14 cellular contexts compared by ENCODE assay signal in genomic region chr2:204051476-204051875, GRCh38.
A peak's percentile ranks its signal among the peaks of the same experiment; 100 is the strongest.
DNase-seq lines count a peak whose midpoint lies in the region; ATAC-seq and TF ChIP-seq lines count a peak whose summit lies in the region.
"Had no signal": no experiment of that assay in that cellular context is flagged by ENCODE, and none has a peak within 500 bp of the region (broad histone marks: within the 10 kb centered on the region; RNA-seq: fewer than 3 reads in every experiment).

No MANE protein-coding gene starts in this region.

- peaks cover 0 to 1% (median 0%) of the 10 kb centered on the region in 7 donors for H3K9me3 Mint-ChIP-seq in CD14-positive monocyte
- H3K9me3 Mint-ChIP-seq: activated CD4-positive, alpha-beta T cell treated with anti-CD3 and anti-CD28 coated beads, Interleukin-2, amount 10 ng/mL, durations not matched to agents 24 days and 14 days had no signal

- H3K9ac ChIP-seq in HCT116 (ENCODE audit: low read length) (no peak overlapping the region), SK-N-SH (no peak overlapping the region)

- no peaks in the 10 kb centered on the region for H3K36me3 Mint-ChIP-seq in CD14-positive monocyte

- WGBS in SK-N-SH (ENCODE audit: low lambda C conversion rate): 62% methylated on average over 4 of the region's 4 CpGs
- WGBS in aorta, 2 donors: 94 to 98% methylated on average over 4 of the region's 4 CpGs

- ATAC-seq in HCT116: peak; percentile 90
- ATAC-seq in HG02870 (IDR thresholded peaks at IDR 0.05; ENCODE audit: unreplicated experiment): no peak
- no peak for ATAC-seq in GM18505 (IDR thresholded peaks at IDR 0.05; ENCODE audit: unreplicated experiment)
- no peak for ATAC-seq in aorta (ENCODE audit: low FRiP score)

- POLR2A ChIA-PET in HCT116 (lab: Charles Lee) (no interaction called here), SK-N-SH (lab: Yijun Ruan, JAX) (no interaction called here)

- RAD21 ChIA-PET in HCT116 (lab: Charles Lee; ENCODE audit: low non-redundant PET in 1 of 2, low total read pairs in 2 of 2, uncharacterized antibody in 2 of 2, unreplicated experiment in 2 of 2): no interaction called here

- no peaks in the 10 kb centered on the region for H3K9me2 ChIP-seq in HCT116 (ENCODE audit: insufficient read depth)
- H3K9me2 ChIP-seq in SK-N-SH: no peaks in the 10 kb centered on the region

- no peaks in the 10 kb centered on the region for H3K36me3 ChIP-seq in HCT116 (ENCODE audit: control insufficient read depth in 1 of 2, insufficient read depth in 2 of 2, low read length in 2 of 2)
- H3K36me3 ChIP-seq in SK-N-SH (replicated peaks in 1 of 2; ENCODE audit: control insufficient read depth in 1 of 2, insufficient read depth in 2 of 2, low read length in 1 of 2): no peaks in the 10 kb centered on the region
- no peaks in the 10 kb centered on the region for H3K36me3 ChIP-seq in aorta (ENCODE audit: control insufficient read depth in 1 of 2, insufficient read depth in 2 of 2, low read length in 1 of 2)
- H3K36me3 ChIP-seq: HAP-1 had no signal

- TF ChIP-seq CTCF in CD14-positive monocyte (IDR thresholded peaks at IDR 0.05) (peak; percentile 14), HCT116 (IDR thresholded peaks at IDR 0.05 in 2 of 3, conservative IDR thresholded peaks at IDR 0.05 in 1 of 3; ENCODE audit: borderline replicate concordance in 1 of 3, insufficient read depth in 1 of 3, low read depth in 2 of 3, low read length in 2 of 3) (peak; percentile 36 to 70 (median 59); a peak in 5 of 6 replicates), SK-N-SH (IDR thresholded peaks at IDR 0.05) (peak; percentile 35; the same call in 1 of the 2 replicates)

- BruUV-seq in HCT116 (replicated peaks; lab: Mats Ljungman, UMichigan): no TSS peak

- H3K4me3 ChIP-seq in HCT116 (replicated peaks in 1 of 2; ENCODE audit: low read depth in 1 of 2, low read length in 2 of 2) (no peak overlapping the region), SK-N-SH (ENCODE audit: low read depth in 2 of 2, low read length in 1 of 2) (no peak overlapping the region), aorta (ENCODE audit: low read length in 2 of 2) (no peak overlapping the region)
- H3K4me3 ChIP-seq: HAP-1 had no signal

- TF ChIP-seq EP300 in SK-N-SH (IDR thresholded peaks at IDR 0.05; ENCODE audit: borderline replicate concordance in 1 of 2, low read depth in 1 of 2, low read length in 1 of 2): no peak

- H3K27ac ChIP-seq in HCT116 (ENCODE audit: low read depth, low read length) (no peak overlapping the region), SK-N-SH (ENCODE audit: low read depth in 2 of 2, low read length in 1 of 2) (no peak overlapping the region), aorta (ENCODE audit: low read depth in 1 of 2, low read length in 2 of 2) (no peak overlapping the region)

- intact Hi-C loops in CD14-positive monocyte (cut with micrococcal nuclease) (no loop called here), HCT116 (cut with micrococcal nuclease) (no loop called here), aorta (cut with DNase I) (no loop called here)

- H3K27ac Mint-ChIP-seq in CD14-positive monocyte: no peak overlapping the region
- H3K27ac Mint-ChIP-seq: activated CD4-positive, alpha-beta T cell treated with anti-CD3 and anti-CD28 coated beads, Interleukin-2, amount 10 ng/mL, durations not matched to agents 24 days and 14 days had no signal

- H3K79me2 ChIP-seq in HCT116 (ENCODE audit: insufficient read depth, low read length) (no peaks in the 10 kb centered on the region), SK-N-SH (ENCODE audit: insufficient read depth) (no peaks in the 10 kb centered on the region)

- H3K27me3 Mint-ChIP-seq in CD14-positive monocyte (ENCODE audit: low read depth in 3 of 3): peaks cover 2 to 14% (median 9%) of the 10 kb centered on the region in 3 donors

- H4K20me1 ChIP-seq in HCT116 (ENCODE audit: insufficient read depth): no peaks in the 10 kb centered on the region
- H4K20me1 ChIP-seq in SK-N-SH (ENCODE audit: insufficient read depth): no peaks in the 10 kb centered on the region

- TF ChIP-seq POLR2A in HCT116 (IDR thresholded peaks at IDR 0.05; ENCODE audit: borderline replicate concordance, extremely low read depth, insufficient read depth, insufficient read length) (no peak), GM18505 (IDR thresholded peaks at IDR 0.05; ENCODE audit: borderline replicate concordance, extremely low read depth, insufficient read depth, insufficient read length) (no peak)

- TF ChIP-seq RAD21 in HCT116 (IDR thresholded peaks at IDR 0.05; ENCODE audit: low read depth) (peak; percentile 27; the same call in 1 of the 2 replicates), SK-N-SH (IDR thresholded peaks at IDR 0.05; ENCODE audit: low read length) (no peak)

- CTCF ChIA-PET in HCT116 (lab: Charles Lee) (interaction anchor here (1.0 to 1.7 kb wide), 5 partner anchors 10 to 22 kb away, joined by 3 to 4 read pairs (median 4); no protein-coding TSS in a partner anchor), SK-N-SH (lab: Yijun Ruan, JAX) (interaction anchor here (0.8 to 2.2 kb wide), 2 partner anchors 10 to 21 kb away, joined by 3 to 11 read pairs; no protein-coding TSS in a partner anchor)

- H3K4me3 Mint-ChIP-seq in CD14-positive monocyte: no peak overlapping the region
- H3K4me3 Mint-ChIP-seq: activated CD4-positive, alpha-beta T cell treated with anti-CD3 and anti-CD28 coated beads, Interleukin-2, amount 10 ng/mL, durations not matched to agents 24 days and 14 days had no signal

- no peaks in the 10 kb centered on the region for H3K4me1 ChIP-seq in HCT116 (ENCODE audit: control insufficient read depth in 1 of 2, insufficient read depth in 2 of 2, low read length in 2 of 2)
- H3K4me1 ChIP-seq in SK-N-SH (ENCODE audit: control insufficient read depth in 1 of 2, insufficient read depth in 2 of 2, low read depth in 1 of 2, low read length in 1 of 2): peaks cover 0 to 3% of the 10 kb centered on the region in 2 experiments; a peak in 1 of 4 replicates
- no peaks in the 10 kb centered on the region for H3K4me1 ChIP-seq in aorta (ENCODE audit: control insufficient read depth in 1 of 2, insufficient read depth in 2 of 2, low read length in 2 of 2)
- H3K4me1 ChIP-seq: HAP-1 had no signal

- DNase-seq in CD14-positive monocyte (ENCODE audit: low spot score) (no peak), HCT116 (ENCODE audit: low read depth, low spot score) (peak; percentile 15), SK-N-SH (no peak), germinal center (ENCODE audit: low spot score) (peak; percentile 37), NCI-H2081 treated with DMSO at 0.1 percent for 48 hours (lab: John Stamatoyannopoulos, UW) (no peak), aorta (no peak)
- DNase-seq: activated CD4-positive, alpha-beta T cell treated with anti-CD3 and anti-CD28 coated beads, Interleukin-2, amount 10 ng/mL, durations not matched to agents 24 days and 14 days; DMS153; islet precursor cell; NCI-H2029; SIG-M5 had no signal

- H2AFZ ChIP-seq in HCT116 (ENCODE audit: low read depth, low read length, poor library complexity, severe bottlenecking) (no peak overlapping the region), SK-N-SH (ENCODE audit: low read depth) (no peak overlapping the region)

- H3K27me3 ChIP-seq in HCT116 (ENCODE audit: insufficient read depth, low read length) (0 out of 2 replicates have a peak, but pooled peaks cover 3% of the 10 kb centered on the region), SK-N-SH (ENCODE audit: insufficient read depth) (peaks cover 6% of the 10 kb centered on the region; the same call in 1 of the 2 replicates), aorta (ENCODE audit: control insufficient read depth in 1 of 2, insufficient read depth in 2 of 2, low read length in 1 of 2) (peaks cover 0 to 1% of the 10 kb centered on the region in 2 donors)

- H3K4me1 Mint-ChIP-seq in CD14-positive monocyte: no peaks in the 10 kb centered on the region

- no peaks in the 10 kb centered on the region for H3F3A ChIP-seq in SK-N-SH (replicated peaks; ENCODE audit: insufficient read depth)

- H3K9me3 ChIP-seq in HCT116 (ENCODE audit: control insufficient read depth in 1 of 2, insufficient read depth in 1 of 2, low read depth in 1 of 2, low read length in 2 of 2) (no peaks in the 10 kb centered on the region), SK-N-SH (no peaks in the 10 kb centered on the region), aorta (ENCODE audit: control insufficient read depth, low read length) (no peaks in the 10 kb centered on the region)
- H3K9me3 ChIP-seq: HAP-1 had no signal

- H3K4me2 ChIP-seq in HCT116 (ENCODE audit: low read length) (no peak overlapping the region), SK-N-SH (no peak overlapping the region)

TF ChIP-seq in HCT116, 20 proteins besides CTCF, POLR2A, EP300 and RAD21:
- TF ChIP-seq SIN3A (IDR thresholded peaks at IDR 0.05; ENCODE audit: low read depth): no peak
- TF ChIP-seq POLR2AphosphoS5 (IDR thresholded peaks at IDR 0.05; ENCODE audit: low read depth, low read length): no peak

TF ChIP-seq in SK-N-SH, 30 proteins besides CTCF, POLR2A, EP300 and RAD21 (continues in another document):
- TF ChIP-seq POLR2AphosphoS5 (IDR thresholded peaks at IDR 0.05; ENCODE audit: low read depth, low read length) (no peak), TEAD4 (IDR thresholded peaks at IDR 0.05; ENCODE audit: borderline replicate concordance, insufficient read depth) (no peak), SMC3 (IDR thresholded peaks at IDR 0.05; ENCODE audit: low read depth, low read length) (no peak), GABPA (IDR thresholded peaks at IDR 0.05; ENCODE audit: low read depth) (no peak), CHD2 (IDR thresholded peaks at IDR 0.05; ENCODE audit: low read length, partially characterized antibody) (no peak), MAX (IDR thresholded peaks at IDR 0.05; ENCODE audit: low read depth) (no peak), RXRA (IDR thresholded peaks at IDR 0.05; ENCODE audit: borderline replicate concordance, low read depth) (no peak), USF2 (IDR thresholded peaks at IDR 0.05; ENCODE audit: borderline replicate concordance, low read depth, low read length) (no peak), TAF1 (IDR thresholded peaks at IDR 0.05; ENCODE audit: borderline replicate concordance, low read depth, low read length) (no peak)

Comparison
In these comparisons a context has a peak if more than half of its experiments do, and no peak if none do; other contexts are left out.
1. DNase-seq: peak in HCT116 (single experiment) and germinal center (single experiment); none in CD14-positive monocyte (single experiment), SK-N-SH (single experiment), NCI-H2081 treated with DMSO at 0.1 percent for 48 hours (single experiment) and aorta (0 of 2).
2. Peak in every context shown above with its lines, with median percentiles within 50 percentile points of each other: CTCF ChIP-seq.